In the genomic region with DNA sequence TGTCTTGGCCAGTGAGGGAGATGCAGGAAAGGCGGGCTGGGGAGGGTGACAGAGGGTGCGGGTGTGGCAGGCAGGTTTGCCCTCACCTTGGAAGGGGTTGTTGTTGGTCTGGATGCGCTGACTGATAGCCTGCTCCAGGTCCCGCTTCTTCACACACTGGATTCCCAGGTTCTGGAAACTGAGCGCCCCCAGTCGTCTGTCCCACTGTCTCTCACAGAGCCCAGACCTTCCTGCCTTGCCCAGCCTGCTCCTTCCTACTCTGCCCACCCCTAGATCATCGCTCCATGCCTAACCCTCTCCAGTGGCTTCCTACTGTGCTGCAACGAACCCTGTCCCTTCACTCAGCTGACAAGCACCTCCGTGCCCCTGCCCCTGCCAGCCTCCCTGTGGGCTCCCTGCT, we compare ENCODE assay signal across 10 cellular contexts. TPM values are rescaled to one million over a fixed set of nuclear protein-coding genes. Genes with fewer than 3 reads are reported as not detected.
DNase-seq lines count a peak whose midpoint lies in the region; TF ChIP-seq lines count a peak whose summit lies in the region.
"Had no signal": no experiment of that assay in that cellular context is flagged by ENCODE, and none has a peak within 500 bp of the region (broad histone marks: within the 10 kb centered on the region; RNA-seq: fewer than 3 reads in every experiment).

No MANE protein-coding gene starts in this region.

- intact Hi-C loops in activated T-helper 2 cell treated with anti-CD3 and anti-CD28 coated beads, Interferon-gamma antibody, Interleukin-2, Interleukin-4, amounts not matched to agents 10 μg/mL and 5 μg/mL and 100 μg/mL, durations not matched to agents 14 hours and 24 hours and 36 hours (cut with micrococcal nuclease) = no loop called here

- peaks cover 23% of the 10 kb centered on the region for H3K4me1 Mint-ChIP-seq in T-helper 2 cell treated with Interferon-gamma antibody and Interleukin-4, amounts not matched to agents 5 μg/mL and 100 μg/mL, for 36 hours (ENCODE audit: low read depth)
- H3K4me1 Mint-ChIP-seq in activated T-helper 2 cell treated with anti-CD3 and anti-CD28 coated beads, Interferon-gamma antibody, Interleukin-2, Interleukin-4, amounts not matched to agents 10 μg/mL and 5 μg/mL and 100 μg/mL, durations not matched to agents 14 hours and 24 hours and 36 hours (ENCODE audit: low read depth) = peaks cover 25% of the 10 kb centered on the region
- peaks cover 15% of the 10 kb centered on the region for H3K4me1 Mint-ChIP-seq in nephron

- DNase-seq in T-helper 2 cell treated with Interferon-gamma antibody and Interleukin-4, amounts not matched to agents 5 μg/mL and 100 μg/mL, for 36 hours (ENCODE audit: low spot score) = no peak
- DNase-seq in T-helper 2 cell (no peak), NCI-H2227 (lab: John Stamatoyannopoulos, UW; ENCODE audit: unreplicated experiment) (no peak), RPMI8226 (no peak)
- DNase-seq in activated T-helper 2 cell treated with anti-CD3 and anti-CD28 coated beads, Interferon-gamma antibody, Interleukin-2, Interleukin-4, amounts not matched to agents 10 μg/mL and 5 μg/mL and 100 μg/mL, durations not matched to agents 14 hours and 24 hours and 36 hours (ENCODE audit: low spot score) = no peak
- DNase-seq: heart left ventricle, left ventricle myocardium inferior, NCI-H1436, NCI-H69 had no signal

- TF ChIP-seq CTCF in nephron (IDR thresholded peaks at IDR 0.05; ENCODE audit: unreplicated experiment in 3 of 3) = no peak

- H3K27ac Mint-ChIP-seq in T-helper 2 cell treated with Interferon-gamma antibody and Interleukin-4, amounts not matched to agents 5 μg/mL and 100 μg/mL, for 36 hours = no peak overlapping the region
- H3K27ac Mint-ChIP-seq in activated T-helper 2 cell treated with anti-CD3 and anti-CD28 coated beads, Interferon-gamma antibody, Interleukin-2, Interleukin-4, amounts not matched to agents 10 μg/mL and 5 μg/mL and 100 μg/mL, durations not matched to agents 14 hours and 24 hours and 36 hours = peak overlapping the region; percentile 71
- H3K27ac Mint-ChIP-seq in nephron = no peak overlapping the region

- peak overlapping the region; percentile 34 for H3K4me3 Mint-ChIP-seq in T-helper 2 cell treated with Interferon-gamma antibody and Interleukin-4, amounts not matched to agents 5 μg/mL and 100 μg/mL, for 36 hours
- H3K4me3 Mint-ChIP-seq in activated T-helper 2 cell treated with anti-CD3 and anti-CD28 coated beads, Interferon-gamma antibody, Interleukin-2, Interleukin-4, amounts not matched to agents 10 μg/mL and 5 μg/mL and 100 μg/mL, durations not matched to agents 14 hours and 24 hours and 36 hours (ENCODE audit: low read depth) = peak overlapping the region; percentile 56
- peak overlapping the region; percentile 55 to 73 (median 66) for H3K4me3 Mint-ChIP-seq in nephron

- H3K36me3 Mint-ChIP-seq in T-helper 2 cell treated with Interferon-gamma antibody and Interleukin-4, amounts not matched to agents 5 μg/mL and 100 μg/mL, for 36 hours (ENCODE audit: low read depth) = peaks cover 55% of the 10 kb centered on the region
- H3K36me3 Mint-ChIP-seq in activated T-helper 2 cell treated with anti-CD3 and anti-CD28 coated beads, Interferon-gamma antibody, Interleukin-2, Interleukin-4, amounts not matched to agents 10 μg/mL and 5 μg/mL and 100 μg/mL, durations not matched to agents 14 hours and 24 hours and 36 hours (ENCODE audit: low read depth) = peaks cover 63% of the 10 kb centered on the region
- peaks cover 55% of the 10 kb centered on the region for H3K36me3 Mint-ChIP-seq in nephron (ENCODE audit: low read depth)

- H3K9me3 Mint-ChIP-seq in T-helper 2 cell treated with Interferon-gamma antibody and Interleukin-4, amounts not matched to agents 5 μg/mL and 100 μg/mL, for 36 hours = no peaks in the 10 kb centered on the region
- no peaks in the 10 kb centered on the region for H3K9me3 Mint-ChIP-seq in activated T-helper 2 cell treated with anti-CD3 and anti-CD28 coated beads, Interferon-gamma antibody, Interleukin-2, Interleukin-4, amounts not matched to agents 10 μg/mL and 5 μg/mL and 100 μg/mL, durations not matched to agents 14 hours and 24 hours and 36 hours
- no peaks in the 10 kb centered on the region for H3K9me3 Mint-ChIP-seq in nephron

- no peaks in the 10 kb centered on the region for H3K27me3 Mint-ChIP-seq in T-helper 2 cell treated with Interferon-gamma antibody and Interleukin-4, amounts not matched to agents 5 μg/mL and 100 μg/mL, for 36 hours (ENCODE audit: low read depth)
- no peaks in the 10 kb centered on the region for H3K27me3 Mint-ChIP-seq in activated T-helper 2 cell treated with anti-CD3 and anti-CD28 coated beads, Interferon-gamma antibody, Interleukin-2, Interleukin-4, amounts not matched to agents 10 μg/mL and 5 μg/mL and 100 μg/mL, durations not matched to agents 14 hours and 24 hours and 36 hours (ENCODE audit: low read depth)
- no peaks in the 10 kb centered on the region for H3K27me3 Mint-ChIP-seq in nephron (ENCODE audit: low read depth)

RNA-seq across cellular contexts. Expression of a gene that starts 2.7 kb away (rescaled TPM):
- 86.9 and 89.3 TPM in 2 replicates for total RNA-seq in activated T-helper 2 cell treated with anti-CD3 and anti-CD28 coated beads, Interferon-gamma antibody, Interleukin-2, Interleukin-4, amounts not matched to agents 10 μg/mL and 5 μg/mL and 100 μg/mL, durations not matched to agents 14 hours and 24 hours and 36 hours

RNA-seq across cellular contexts. Expression of a gene that starts 22.1 kb away (rescaled TPM):
- total RNA-seq in activated T-helper 2 cell treated with anti-CD3 and anti-CD28 coated beads, Interferon-gamma antibody, Interleukin-2, Interleukin-4, amounts not matched to agents 10 μg/mL and 5 μg/mL and 100 μg/mL, durations not matched to agents 14 hours and 24 hours and 36 hours = 128 and 135 TPM in 2 replicates

RNA-seq across cellular contexts. Expression of a gene that starts 44.5 kb away (rescaled TPM):
- total RNA-seq in activated T-helper 2 cell treated with anti-CD3 and anti-CD28 coated beads, Interferon-gamma antibody, Interleukin-2, Interleukin-4, amounts not matched to agents 10 μg/mL and 5 μg/mL and 100 μg/mL, durations not matched to agents 14 hours and 24 hours and 36 hours = 40.1 and 43.6 TPM in 2 replicates

RNA-seq across cellular contexts. Expression of a gene that starts 46.0 kb away (rescaled TPM):
- 84.6 and 88.6 TPM in 2 replicates for total RNA-seq in activated T-helper 2 cell treated with anti-CD3 and anti-CD28 coated beads, Interferon-gamma antibody, Interleukin-2, Interleukin-4, amounts not matched to agents 10 μg/mL and 5 μg/mL and 100 μg/mL, durations not matched to agents 14 hours and 24 hours and 36 hours

RNA-seq across cellular contexts. Expression of a gene that starts 52.0 kb away (rescaled TPM):
- total RNA-seq in activated T-helper 2 cell treated with anti-CD3 and anti-CD28 coated beads, Interferon-gamma antibody, Interleukin-2, Interleukin-4, amounts not matched to agents 10 μg/mL and 5 μg/mL and 100 μg/mL, durations not matched to agents 14 hours and 24 hours and 36 hours = 76.3 and 79.4 TPM in 2 replicates
